In genomic region chr18:33875029-33875428, GRCh38 we compare ENCODE assay signal across 19 cellular contexts.
"Had no signal": no experiment of that assay in that cellular context is flagged by ENCODE, and none has a peak within 500 bp of the region (broad histone marks: within the 10 kb centered on the region; RNA-seq: fewer than 3 reads in every experiment).

No MANE protein-coding gene starts in this region.

- H3K36me3 Mint-ChIP-seq: naive thymus-derived CD4-positive, alpha-beta T cell; type B pancreatic cell had no signal

- DNase-seq: cortex of kidney; dorsolateral prefrontal cortex; effector CD8-positive, alpha-beta T cell; heart left ventricle; hippocampal formation; kidney glomerular epithelial cell; left lung; mesenchymal stem cell; midbrain; naive thymus-derived CD4-positive, alpha-beta T cell; nephron progenitor cell; psoas muscle; retina; stimulated activated naive CD4-positive, alpha-beta T cell had no signal

- H3K9me3 ChIP-seq: heart left ventricle, left lung, psoas muscle had no signal

- FAIRE-seq: frontal cortex, urothelium cell line had no signal

- H3K4me3 ChIP-seq: dorsolateral prefrontal cortex, heart left ventricle, left lung, lung, psoas muscle had no signal

- H3K27me3 ChIP-seq: dorsolateral prefrontal cortex, heart left ventricle, left lung had no signal

- H3K36me3 ChIP-seq: heart left ventricle, left lung had no signal

- ATAC-seq: heart left ventricle; left lung; naive thymus-derived CD4-positive, alpha-beta T cell; psoas muscle; sciatic nerve had no signal

- H3K27me3 Mint-ChIP-seq: naive thymus-derived CD4-positive, alpha-beta T cell; type B pancreatic cell had no signal

- H3K4me1 ChIP-seq: left lung, psoas muscle had no signal

- H3K27ac Mint-ChIP-seq: naive thymus-derived CD4-positive, alpha-beta T cell; nephron progenitor cell; type B pancreatic cell had no signal

- H3K27ac ChIP-seq: heart left ventricle, left lung, psoas muscle had no signal

- H3K4me1 Mint-ChIP-seq: naive thymus-derived CD4-positive, alpha-beta T cell had no signal

- H3K9me3 Mint-ChIP-seq: nephron progenitor cell, type B pancreatic cell had no signal

- H3K4me3 Mint-ChIP-seq: naive thymus-derived CD4-positive, alpha-beta T cell; nephron progenitor cell; type B pancreatic cell had no signal
